Comparison of ENCODE assay signal across 30 cellular contexts in genomic region chr4:137193564-137193963, GRCh38.
"Had no signal": no experiment of that assay in that cellular context is flagged by ENCODE, and none has a peak within 500 bp of the region (broad histone marks: within the 10 kb centered on the region; RNA-seq: fewer than 3 reads in every experiment).

No MANE protein-coding gene starts in this region.

- H3K4me3 ChIP-seq: neural progenitor cell, ovary, psoas muscle, right lobe of liver, sigmoid colon, suprapubic skin, testis, tibial artery, transverse colon, upper lobe of right lung, uterus had no signal

- DNase-seq: naive thymus-derived CD8-positive, alpha-beta T cell; nephron progenitor cell; occipital lobe; ovary; posterior cingulate gyrus; psoas muscle; right cardiac atrium; right lobe of liver; sigmoid colon; small intestine; stimulated activated CD4-positive, alpha-beta T cell treated with anti-CD3 and anti-CD28 coated beads, Interleukin-15, amount 100 ng/mL, for 24 hours; stimulated activated CD4-positive, alpha-beta T cell treated with anti-CD3 and anti-CD28 coated beads, Interleukin-4, amount 100 ng/mL, for 1 hour; stimulated activated CD4-positive, alpha-beta T cell treated with anti-CD3 and anti-CD28 coated beads, Interleukin-4, amount 100 ng/mL, for 4 hours; stimulated activated CD8-positive, alpha-beta memory T cell treated with anti-CD3 and anti-CD28 coated beads, Interleukin-4, amount 100 ng/mL, for 48 hours; stimulated activated naive CD4-positive, alpha-beta T cell; stimulated activated naive CD8-positive, alpha-beta T cell treated with anti-CD3 and anti-CD28 coated beads, Interleukin-15, amount 100 ng/mL, for 72 hours; stimulated activated naive CD8-positive, alpha-beta T cell treated with anti-CD3 and anti-CD28 coated beads, Interleukin-15, Interleukin-2, amounts not matched to agents 100 U/mL and 50 U/mL, for 24 hours; substantia nigra; testis; tibial artery; transverse colon; upper lobe of right lung; uterus had no signal

- H3K27me3 Mint-ChIP-seq: naive thymus-derived CD8-positive, alpha-beta T cell; natural killer cell treated with Interleukin-12 subunit alpha and Interleukin-12 subunit beta and Interleukin-15 and Interleukin-18, amount 100 ng/mL, for 72 hours; progenitor cell of endocrine pancreas; stimulated activated memory B cell treated with anti-CD40 and anti-IgM and Interleukin-4, amounts not matched to agents 10 μg/mL and 1 μg/mL and 100 μg/mL, for 72 hours; stimulated activated naive CD8-positive, alpha-beta T cell treated with anti-CD3 and anti-CD28 coated beads, Interleukin-15, amount 100 ng/mL, for 72 hours; type B pancreatic cell had no signal

- H3K4me1 Mint-ChIP-seq: naive thymus-derived CD8-positive, alpha-beta T cell; nephron progenitor cell; neural progenitor cell; stimulated activated memory B cell treated with anti-CD40 and anti-IgM and Interleukin-4, amounts not matched to agents 10 μg/mL and 1 μg/mL and 100 μg/mL, for 72 hours; stimulated activated naive CD8-positive, alpha-beta T cell treated with anti-CD3 and anti-CD28 coated beads, Interleukin-15, amount 100 ng/mL, for 72 hours had no signal

- H3K36me3 Mint-ChIP-seq: naive thymus-derived CD8-positive, alpha-beta T cell; neural progenitor cell; stimulated activated memory B cell treated with anti-CD40 and anti-IgM and Interleukin-4, amounts not matched to agents 10 μg/mL and 1 μg/mL and 100 μg/mL, for 72 hours had no signal

- H3K36me3 ChIP-seq: neural progenitor cell, ovary, right lobe of liver, sigmoid colon, suprapubic skin, tibial artery, transverse colon, upper lobe of right lung, uterus had no signal

- H3K4me3 Mint-ChIP-seq: naive thymus-derived CD8-positive, alpha-beta T cell; natural killer cell treated with Interleukin-12 subunit alpha and Interleukin-12 subunit beta and Interleukin-15 and Interleukin-18, amount 100 ng/mL, for 72 hours; nephron progenitor cell; neural progenitor cell; stimulated activated memory B cell treated with anti-CD40 and anti-IgM and Interleukin-4, amounts not matched to agents 10 μg/mL and 1 μg/mL and 100 μg/mL, for 72 hours; stimulated activated naive CD8-positive, alpha-beta T cell treated with anti-CD3 and anti-CD28 coated beads, Interleukin-15, amount 100 ng/mL, for 72 hours; type B pancreatic cell had no signal

- ATAC-seq: naive thymus-derived CD8-positive, alpha-beta T cell; natural killer cell treated with Interleukin-12 subunit alpha and Interleukin-12 subunit beta and Interleukin-15 and Interleukin-18, amount 100 ng/mL, for 72 hours; psoas muscle; right cardiac atrium; right lobe of liver; stimulated activated memory B cell treated with anti-CD40 and anti-IgM and Interleukin-4, amounts not matched to agents 10 μg/mL and 1 μg/mL and 100 μg/mL, for 72 hours; stimulated activated naive CD8-positive, alpha-beta T cell treated with anti-CD3 and anti-CD28 coated beads, Interleukin-15, amount 100 ng/mL, for 72 hours; stimulated activated naive CD8-positive, alpha-beta T cell treated with anti-CD3 and anti-CD28 coated beads, Interleukin-15, Interleukin-2, amounts not matched to agents 100 U/mL and 50 U/mL, for 24 hours; upper lobe of right lung had no signal

- H3K9me3 Mint-ChIP-seq: nephron progenitor cell; stimulated activated memory B cell treated with anti-CD40 and anti-IgM and Interleukin-4, amounts not matched to agents 10 μg/mL and 1 μg/mL and 100 μg/mL, for 72 hours had no signal

- H3K27me3 ChIP-seq: neural progenitor cell, ovary, right lobe of liver, sigmoid colon, suprapubic skin, testis, tibial artery, transverse colon, upper lobe of right lung, uterus had no signal

- H3K9ac ChIP-seq: neural progenitor cell, parathyroid adenoma had no signal

- H3K4me1 ChIP-seq: neural progenitor cell, parathyroid adenoma, psoas muscle, right lobe of liver, sigmoid colon, suprapubic skin, testis, tibial artery, transverse colon, upper lobe of right lung, uterus had no signal

- H3K79me2 ChIP-seq: parathyroid adenoma had no signal

- H3K27ac ChIP-seq: neural progenitor cell, ovary, parathyroid adenoma, psoas muscle, right lobe of liver, sigmoid colon, suprapubic skin, testis, tibial artery, transverse colon, upper lobe of right lung, uterus had no signal

- H3K9me3 ChIP-seq: ovary, psoas muscle, right lobe of liver, suprapubic skin, testis, tibial artery, transverse colon, upper lobe of right lung, uterus had no signal

- H3K27ac Mint-ChIP-seq: naive thymus-derived CD8-positive, alpha-beta T cell; natural killer cell treated with Interleukin-12 subunit alpha and Interleukin-12 subunit beta and Interleukin-15 and Interleukin-18, amount 100 ng/mL, for 72 hours; nephron progenitor cell; neural progenitor cell; progenitor cell of endocrine pancreas; stimulated activated memory B cell treated with anti-CD40 and anti-IgM and Interleukin-4, amounts not matched to agents 10 μg/mL and 1 μg/mL and 100 μg/mL, for 72 hours; stimulated activated naive CD8-positive, alpha-beta T cell treated with anti-CD3 and anti-CD28 coated beads, Interleukin-15, amount 100 ng/mL, for 72 hours; type B pancreatic cell had no signal

- H3K4me2 ChIP-seq: neural progenitor cell had no signal
